Comparison of ENCODE assay signal across 20 cellular contexts in genomic region chr1:43590389-43590788, GRCh38. TPM values are rescaled to one million over a fixed set of nuclear protein-coding genes. Genes with fewer than 3 reads are reported as not detected.
A peak's percentile ranks its signal among the peaks of the same experiment; 100 is the strongest.
DNase-seq lines count a peak whose midpoint lies in the region; ATAC-seq, FAIRE-seq and TF ChIP-seq lines count a peak whose summit lies in the region.
"Had no signal": no experiment of that assay in that cellular context is flagged by ENCODE, and none has a peak within 500 bp of the region (broad histone marks: within the 10 kb centered on the region; RNA-seq: fewer than 3 reads in every experiment).

No MANE protein-coding gene starts in this region.

- no peak for TF ChIP-seq EP300 in H1 (IDR thresholded peaks at IDR 0.05; ENCODE audit: borderline replicate concordance in 1 of 2, low read depth in 2 of 2, low read length in 2 of 2)

- H4K20me1 ChIP-seq in MM.1S (ENCODE audit: insufficient read depth, low read length) (no peaks in the 10 kb centered on the region), H1 (replicated peaks in 1 of 2; ENCODE audit: control insufficient read depth in 1 of 2, insufficient read depth in 2 of 2, low read length in 2 of 2) (peaks cover 4 to 24% of the 10 kb centered on the region in 2 experiments)

- H3K27ac Mint-ChIP-seq in mesothelial cell of epicardium, result no peak overlapping the region
- H3K27ac Mint-ChIP-seq in CD4-positive, alpha-beta memory T cell, result no peak overlapping the region
- H3K27ac Mint-ChIP-seq: activated T-cell treated with anti-CD3 and anti-CD28 coated beads, Interleukin-2, amount 50 U/mL, for 72 hours; memory B cell; stimulated activated naive CD8-positive, alpha-beta T cell treated with anti-CD3 and anti-CD28 coated beads, Interleukin-15, Interleukin-2, amounts not matched to agents 100 ng/mL and 50 ng/mL, for 24 hours had no signal

- H2BK15ac ChIP-seq in H1 (ENCODE audit: low read length), result no peak overlapping the region

- peak; percentile 64 to 69 for TF ChIP-seq RAD21 in H1 (IDR thresholded peaks at IDR 0.05 in 1 of 2, conservative IDR thresholded peaks at IDR 0.05 in 1 of 2; ENCODE audit: low read depth in 2 of 2, low read length in 2 of 2)

- H3K36me3 ChIP-seq in MM.1S (replicated peaks; ENCODE audit: insufficient read depth, low read length) (no peaks in the 10 kb centered on the region), H1 (ENCODE audit: control insufficient read depth in 2 of 4, insufficient read depth in 4 of 4, low read length in 3 of 4) (peaks cover 18 to 33% (median 23%) of the 10 kb centered on the region in 4 experiments)
- H3K36me3 ChIP-seq in CD4-positive, alpha-beta memory T cell (ENCODE audit: insufficient read depth, low read length), result no peaks in the 10 kb centered on the region

- peaks cover 16% of the 10 kb centered on the region for H3K4me1 Mint-ChIP-seq in mesothelial cell of epicardium
- H3K4me1 Mint-ChIP-seq in CD4-positive, alpha-beta memory T cell, result no peaks in the 10 kb centered on the region
- H3K4me1 Mint-ChIP-seq: CD8-positive, alpha-beta memory T cell; memory B cell had no signal

- H3K18ac ChIP-seq in H1 (ENCODE audit: extremely low read depth, low read length), result no peak overlapping the region

- H3K9ac ChIP-seq in MM.1S (ENCODE audit: low read length) (no peak overlapping the region), H1 (replicated peaks in 1 of 4; ENCODE audit: extremely low read depth in 1 of 4, low read depth in 3 of 4, low read length in 3 of 4) (no peak overlapping the region)
- H3K9ac ChIP-seq: GM23248 had no signal

- no peak overlapping the region for H2AK5ac ChIP-seq in H1 (ENCODE audit: low read depth, low read length)

- H2BK5ac ChIP-seq in H1 (ENCODE audit: low read depth, low read length), result no peak overlapping the region

- TF ChIP-seq CTCF in MM.1S (IDR thresholded peaks at IDR 0.05; ENCODE audit: low read length) (peak; percentile 20), H1 (IDR thresholded peaks at IDR 0.05; ENCODE audit: control extremely low read depth in 1 of 3, insufficient read depth in 1 of 3, low read depth in 1 of 3, low read length in 3 of 3) (peak; percentile 53 to 78 (median 63)), mesothelial cell of epicardium (IDR thresholded peaks at IDR 0.05; ENCODE audit: unreplicated experiment) (peak; percentile 52)

- CTCF ChIA-PET in H1 (lab: Charles Lee; ENCODE audit: partially characterized antibody), result interaction anchor here (0.6 to 3.1 kb wide), 19 partner anchors 9 to 150 kb away, joined by 3 to 23 read pairs (median 4); no protein-coding TSS in a partner anchor
- CTCF ChIA-PET in CD4-positive, alpha-beta memory T cell (lab: Charles Lee; ENCODE audit: partially characterized antibody), result no interaction called here

- H3K79me1 ChIP-seq in H1 (ENCODE audit: low read depth, low read length), result peaks cover 5% of the 10 kb centered on the region

- H3K79me2 ChIP-seq in MM.1S (ENCODE audit: low read length), result no peaks in the 10 kb centered on the region
- no peaks in the 10 kb centered on the region for H3K79me2 ChIP-seq in H1 (ENCODE audit: control insufficient read depth in 1 of 2, insufficient read depth in 2 of 2, low read length in 2 of 2)

- H3K4me2 ChIP-seq in MM.1S (ENCODE audit: low read depth, low read length) (no peak overlapping the region), H1 (ENCODE audit: insufficient read depth in 1 of 2, low read depth in 2 of 2, low read length in 2 of 2) (no peak overlapping the region)

- peak; percentile 4 for DNase-seq in NCI-H1105 treated with DMSO at 0.1 percent for 48 hours (lab: John Stamatoyannopoulos, UW)
- DNase-seq in NCI-H1105 (lab: John Stamatoyannopoulos, UW), result no peak
- no peak for DNase-seq in MM.1S
- no peak for DNase-seq in H1 (ENCODE audit: low read depth in 1 of 2, low spot score in 2 of 2)
- DNase-seq in mesothelial cell of epicardium (ENCODE audit: low spot score in 2 of 2, unreplicated experiment in 2 of 2), result no peak
- DNase-seq in CD4-positive, alpha-beta memory T cell, result no peak
- no peak for DNase-seq in NCI-H2029 treated with DMSO at 0.1 percent for 48 hours (lab: John Stamatoyannopoulos, UW)
- DNase-seq: activated T-cell treated with anti-CD3 and anti-CD28 coated beads, Interleukin-2, amount 50 U/mL, for 72 hours; CD8-positive, alpha-beta memory T cell; erythroblast; GM23248; hypothalamus; nucleus accumbens had no signal

- H3K27me3 Mint-ChIP-seq in mesothelial cell of epicardium (ENCODE audit: low read depth), result no peaks in the 10 kb centered on the region
- peaks cover 0 to 2% of the 10 kb centered on the region in 2 donors for H3K27me3 Mint-ChIP-seq in CD4-positive, alpha-beta memory T cell
- H3K27me3 Mint-ChIP-seq: stimulated activated naive CD8-positive, alpha-beta T cell treated with anti-CD3 and anti-CD28 coated beads, Interleukin-15, Interleukin-2, amounts not matched to agents 100 ng/mL and 50 ng/mL, for 24 hours had no signal

- H3F3A ChIP-seq in MM.1S (ENCODE audit: insufficient read depth, low read length), result no peaks in the 10 kb centered on the region

- H4K5ac ChIP-seq in H1 (ENCODE audit: insufficient read length, low read depth, low read length), result no peak overlapping the region

- no peaks in the 10 kb centered on the region for H3K9me2 ChIP-seq in MM.1S (replicated peaks; ENCODE audit: insufficient read depth, low read length)

- H2AFZ ChIP-seq in MM.1S (ENCODE audit: low read length), result no peak overlapping the region
- no peak overlapping the region for H2AFZ ChIP-seq in H1 (ENCODE audit: low read length)
- H2AFZ ChIP-seq: GM23248 had no signal

- H3K36me3 Mint-ChIP-seq in mesothelial cell of epicardium, result peaks cover 30% of the 10 kb centered on the region
- no peaks in the 10 kb centered on the region for H3K36me3 Mint-ChIP-seq in CD4-positive, alpha-beta memory T cell
- H3K36me3 Mint-ChIP-seq: CD8-positive, alpha-beta memory T cell; memory B cell had no signal

- no peak for TF ChIP-seq POLR2A in H1 (IDR thresholded peaks at IDR 0.05; ENCODE audit: control extremely low read depth in 1 of 2, low read depth in 2 of 2, low read length in 2 of 2)

- H2BK120ac ChIP-seq in H1 (replicated peaks; ENCODE audit: low read depth, low read length), result no peak overlapping the region

- no peak for ATAC-seq in GM19351 (IDR thresholded peaks at IDR 0.05; ENCODE audit: unreplicated experiment)
- ATAC-seq: activated T-cell treated with anti-CD3 and anti-CD28 coated beads, Interleukin-2, amount 50 U/mL, for 72 hours had no signal

- no peak overlapping the region for H2BK20ac ChIP-seq in H1 (ENCODE audit: low read length)

- no peaks in the 10 kb centered on the region; the same call in 1 of the 2 replicates for H3K23me2 ChIP-seq in H1 (ENCODE audit: low read depth, low read length)

- H3K27ac ChIP-seq in MM.1S (ENCODE audit: low read length) (no peak overlapping the region), H1 (ENCODE audit: low read depth, low read length) (no peak overlapping the region)
- no peak overlapping the region for H3K27ac ChIP-seq in CD4-positive, alpha-beta memory T cell (ENCODE audit: low read depth, low read length)
- H3K27ac ChIP-seq: GM23248, HL-60 had no signal

- H3K27me3 ChIP-seq in MM.1S (replicated peaks; ENCODE audit: insufficient read depth, low read length) (no peaks in the 10 kb centered on the region), H1 (replicated peaks in 1 of 4; ENCODE audit: control insufficient read depth in 3 of 4, extremely low read depth in 1 of 4, insufficient read depth in 3 of 4, low read length in 3 of 4) (no peaks in the 10 kb centered on the region)
- no peaks in the 10 kb centered on the region for H3K27me3 ChIP-seq in CD4-positive, alpha-beta memory T cell (ENCODE audit: insufficient read depth, low read length)

- no peaks in the 10 kb centered on the region for H3K9me3 Mint-ChIP-seq in mesothelial cell of epicardium
- peaks cover 0 to 2% (median 0%) of the 10 kb centered on the region in 8 donors for H3K9me3 Mint-ChIP-seq in CD4-positive, alpha-beta memory T cell
- H3K9me3 Mint-ChIP-seq: activated T-cell treated with anti-CD3 and anti-CD28 coated beads, Interleukin-2, amount 50 U/mL, for 72 hours; CD8-positive, alpha-beta memory T cell; memory B cell; stimulated activated naive CD8-positive, alpha-beta T cell treated with anti-CD3 and anti-CD28 coated beads, Interleukin-15, Interleukin-2, amounts not matched to agents 100 ng/mL and 50 ng/mL, for 24 hours had no signal

- no peak overlapping the region for H4K91ac ChIP-seq in H1 (replicated peaks; ENCODE audit: insufficient read length, low read length)

- POLR2A ChIA-PET in H1 (lab: Charles Lee; ENCODE audit: partially characterized antibody), result interaction anchor here (0.6 to 1.4 kb wide), 9 partner anchors 9 to 63 kb away, joined by 3 to 5 read pairs (median 3); no protein-coding TSS in a partner anchor
- POLR2A ChIA-PET in CD4-positive, alpha-beta memory T cell (lab: Charles Lee; ENCODE audit: partially characterized antibody), result no interaction called here

- no peaks in the 10 kb centered on the region for H3K9me3 ChIP-seq in MM.1S (replicated peaks; ENCODE audit: insufficient read depth, low read length)
- no peaks in the 10 kb centered on the region for H3K9me3 ChIP-seq in H1 (ENCODE audit: insufficient read depth in 2 of 2, low read depth in 1 of 2, low read length in 1 of 2)
- no peaks in the 10 kb centered on the region for H3K9me3 ChIP-seq in CD4-positive, alpha-beta memory T cell (ENCODE audit: control insufficient read depth in 1 of 2, low read length in 2 of 2)

- H3K4me3 ChIP-seq in MM.1S (ENCODE audit: low read length) (no peak overlapping the region), H1 (ENCODE audit: extremely low read depth in 1 of 4, insufficient read depth in 2 of 4, low read depth in 3 of 4, low read length in 4 of 4) (no peak overlapping the region)
- H3K4me3 ChIP-seq in CD4-positive, alpha-beta memory T cell (ENCODE audit: low read length in 2 of 2), result no peak overlapping the region
- H3K4me3 ChIP-seq: GM23248 had no signal

- peak; percentile 32 for FAIRE-seq in H1 (lab: Jason Lieb, UNC)
- FAIRE-seq: A204.1, colon, G401.6 had no signal

- H3K14ac ChIP-seq in H1 (ENCODE audit: insufficient read length), result no peak overlapping the region

- 58% methylated on average over 1 of the region's 1 CpG; no CpG with 5 or more reads in 1 of the 2 experiments for WGBS in H1 (ENCODE audit: extremely low coverage in 1 of 2, insufficient coverage in 1 of 2, insufficient read length in 1 of 2, insufficient replicate concordance in 2 of 2, low coverage in 1 of 2, low lambda C conversion rate in 2 of 2, missing lambda C conversion rate in 1 of 2), 2 experiments

- intact Hi-C loops in CD4-positive, alpha-beta memory T cell (cut with micrococcal nuclease), result no loop called here

- no peak overlapping the region for H2BK12ac ChIP-seq in H1 (ENCODE audit: low read depth, low read length)

- H3K4me3 Mint-ChIP-seq in mesothelial cell of epicardium, result no peak overlapping the region
- H3K4me3 Mint-ChIP-seq in CD4-positive, alpha-beta memory T cell, result no peak overlapping the region
- H3K4me3 Mint-ChIP-seq: activated T-cell treated with anti-CD3 and anti-CD28 coated beads, Interleukin-2, amount 50 U/mL, for 72 hours; CD8-positive, alpha-beta memory T cell; memory B cell; stimulated activated naive CD8-positive, alpha-beta T cell treated with anti-CD3 and anti-CD28 coated beads, Interleukin-15, Interleukin-2, amounts not matched to agents 100 ng/mL and 50 ng/mL, for 24 hours had no signal

- H3K23ac ChIP-seq in H1 (ENCODE audit: insufficient read length), result no peak overlapping the region

- H3K4me1 ChIP-seq in MM.1S (ENCODE audit: low read length), result no peaks in the 10 kb centered on the region
- H3K4me1 ChIP-seq in H1 (replicated peaks in 1 of 4; ENCODE audit: control insufficient read depth in 3 of 4, insufficient read depth in 4 of 4, low read length in 3 of 4), result no peaks in the 10 kb centered on the region
- no peaks in the 10 kb centered on the region for H3K4me1 ChIP-seq in CD4-positive, alpha-beta memory T cell (ENCODE audit: insufficient read depth, low read length)

- no peak overlapping the region for H4K8ac ChIP-seq in H1 (ENCODE audit: extremely low read depth, insufficient read depth, low read length)

- no peak overlapping the region for H3K56ac ChIP-seq in H1 (replicated peaks; ENCODE audit: insufficient read length, low read depth, low read length)

- H3K4ac ChIP-seq in H1 (replicated peaks; ENCODE audit: insufficient read length, low read depth, low read length), result no peak overlapping the region

RNA-seq across cellular contexts. Expression of gene KDM4A, which starts 59.6 kb away (rescaled TPM):
- 95.9 and 103 TPM in 2 replicates for total RNA-seq in H1 (2021; fragmentation: NEBNext Ultra II Directional; extraction: Animal tissue kit (Norgen Biotek cat#: 25700))
- polyA plus RNA-seq in H1 (2011; rRNA removed), result 27.8 and 32.8 TPM in 2 replicates
- polyA plus RNA-seq in H1 (2011; cell fraction: cytosol; rRNA removed), result 47.8 TPM
- polyA plus RNA-seq in H1 (2011; cell fraction: nucleus; rRNA removed), result 45.6 TPM
- polyA plus RNA-seq in H1 (2012, experiment 1 of 2), result 67.2 to 79.0 TPM (median 73.8 TPM) in 4 replicates
- 9.8 TPM for polyA plus RNA-seq in H1 (2012, experiment 2 of 2)
- polyA plus RNA-seq in H1 (2013, experiment 1 of 2), result 35.3 TPM
- polyA plus RNA-seq in H1 (2013, experiment 2 of 2), result 36.5 TPM
- polyA minus RNA-seq in H1 (2011; rRNA and poly(A)+ RNA removed), result 71.0 and 97.4 TPM in 2 replicates
- 40.3 TPM for polyA minus RNA-seq in H1 (2011; cell fraction: cytosol; rRNA and poly(A)+ RNA removed)
- 47.4 TPM for polyA minus RNA-seq in H1 (2011; cell fraction: nucleus; rRNA and poly(A)+ RNA removed)
- total RNA-seq in mesothelial cell of epicardium, result 82.6 to 93.2 TPM (median 83.0 TPM) in 3 replicates
- 10 to 100 TPM; 42.5 to 45.0 TPM for total RNA-seq in CD4-positive, alpha-beta memory T cell
- polyA plus RNA-seq in CD4-positive, alpha-beta memory T cell, result 10 to 100 TPM in 1 of 2 donors, 1 to 10 TPM in 1; 3.7 to 10.6 TPM

RNA-seq across cellular contexts. Expression of gene PTPRF, which starts 59.7 kb away (rescaled TPM):
- 221 and 231 TPM in 2 replicates for total RNA-seq in H1 (2021; fragmentation: NEBNext Ultra II Directional; extraction: Animal tissue kit (Norgen Biotek cat#: 25700))
- 136 and 174 TPM in 2 replicates for polyA plus RNA-seq in H1 (2011; rRNA removed)
- polyA plus RNA-seq in H1 (2011; cell fraction: cytosol; rRNA removed), result 128 TPM
- 286 TPM for polyA plus RNA-seq in H1 (2011; cell fraction: nucleus; rRNA removed)
- 142 to 208 TPM (median 171 TPM) in 4 replicates for polyA plus RNA-seq in H1 (2012, experiment 1 of 2)
- 95.7 TPM for polyA plus RNA-seq in H1 (2012, experiment 2 of 2)
- 171 TPM for polyA plus RNA-seq in H1 (2013, experiment 1 of 2)
- 161 TPM for polyA plus RNA-seq in H1 (2013, experiment 2 of 2)
- polyA minus RNA-seq in H1 (2011; rRNA and poly(A)+ RNA removed), result 365 and 371 TPM in 2 replicates
- polyA minus RNA-seq in H1 (2011; cell fraction: cytosol; rRNA and poly(A)+ RNA removed), result 155 TPM
- 141 TPM for polyA minus RNA-seq in H1 (2011; cell fraction: nucleus; rRNA and poly(A)+ RNA removed)
- total RNA-seq in mesothelial cell of epicardium, result 464 to 475 TPM (median 471 TPM) in 3 replicates
- total RNA-seq in CD4-positive, alpha-beta memory T cell, result not detected
- not detected for polyA plus RNA-seq in CD4-positive, alpha-beta memory T cell
- polyA plus RNA-seq: CD8-positive, alpha-beta memory T cell had no signal

Comparison
In these comparisons a context has a peak if more than half of its experiments do, and no peak if none do; other contexts are left out.
1. RNA of gene PTPRF, which starts 59.7 kb away (total RNA-seq): 464 to 475 TPM in mesothelial cell of epicardium and 221 to 231 TPM in H1; not detected in CD4-positive, alpha-beta memory T cell; every median in the first group is over 100 times any median in the second.
2. Peak in every context shown above with its lines, with median percentiles within 50 percentile points of each other: CTCF ChIP-seq.